In the genomic region with DNA sequence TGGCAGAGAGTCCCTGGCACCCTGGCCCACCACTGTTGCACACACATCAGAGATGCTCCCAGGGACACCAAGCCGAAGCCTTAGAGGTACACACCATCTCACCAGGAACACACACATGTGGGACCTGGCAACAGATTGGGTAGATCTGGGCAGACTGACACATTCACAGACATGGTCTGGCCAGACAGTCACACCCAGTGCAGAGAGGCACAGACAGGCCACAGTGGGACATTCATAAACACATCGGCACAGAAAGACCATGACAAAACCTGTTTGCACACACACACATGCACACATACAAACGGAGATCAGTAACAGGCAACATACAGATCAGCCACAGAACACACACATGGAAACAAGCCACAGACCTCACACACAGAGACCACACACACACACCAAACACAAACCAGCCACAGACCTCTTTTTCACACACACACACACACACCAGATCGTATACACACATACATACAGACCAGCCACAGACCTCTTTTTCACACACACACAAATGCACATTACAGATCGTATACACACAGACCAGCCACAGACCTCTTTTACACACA, we compare ENCODE assay signal across 7 cellular contexts. TPM values are rescaled to one million over a fixed set of nuclear protein-coding genes. Genes with fewer than 3 reads are reported as not detected.
A peak's percentile ranks its signal among the peaks of the same experiment; 100 is the strongest.
DNase-seq lines count a peak whose midpoint lies in the region; ATAC-seq and TF ChIP-seq lines count a peak whose summit lies in the region.

No MANE protein-coding gene starts in this region.

- H3K4me3 ChIP-seq in HCT116 (replicated peaks in 1 of 2; ENCODE audit: low read depth in 1 of 2, low read length in 2 of 2) = no peak overlapping the region
- no peak overlapping the region for H3K4me3 ChIP-seq in fibroblast of the aortic adventitia (ENCODE audit: low read depth, low read length)

- no peak for ATAC-seq in HCT116
- peak; percentile 5 for ATAC-seq in stimulated activated effector memory CD8-positive, alpha-beta T cell treated with anti-CD3 and anti-CD28 coated beads, Interleukin-12 subunit alpha, Interleukin-12 subunit beta, amount 100 ng/mL, for 72 hours

- H3K27ac ChIP-seq in HCT116 (ENCODE audit: low read depth, low read length) = peak overlapping the region; percentile 89

- POLR2A ChIA-PET in HCT116 (lab: Charles Lee) = no interaction called here

- H3K36me3 ChIP-seq in HCT116 (ENCODE audit: control insufficient read depth in 1 of 2, insufficient read depth in 2 of 2, low read length in 2 of 2) = no peaks in the 10 kb centered on the region

- H4K20me1 ChIP-seq in HCT116 (ENCODE audit: insufficient read depth) = no peaks in the 10 kb centered on the region

- H3K27ac Mint-ChIP-seq in stimulated activated effector memory CD8-positive, alpha-beta T cell treated with anti-CD3 and anti-CD28 coated beads, Interleukin-12 subunit alpha, Interleukin-12 subunit beta, amount 100 ng/mL, for 72 hours = no peak overlapping the region

- CTCF ChIA-PET in HCT116 (lab: Charles Lee) = interaction anchor here (0.6 kb wide), 1 partner anchor 9 kb away, joined by 4 read pairs; no protein-coding TSS in a partner anchor

- H3K4me3 Mint-ChIP-seq in stimulated activated effector memory CD8-positive, alpha-beta T cell treated with anti-CD3 and anti-CD28 coated beads, Interleukin-12 subunit alpha, Interleukin-12 subunit beta, amount 100 ng/mL, for 72 hours = no peak overlapping the region

- no peak overlapping the region for H2AFZ ChIP-seq in HCT116 (ENCODE audit: low read depth, low read length, poor library complexity, severe bottlenecking)

- peaks cover 24% of the 10 kb centered on the region for H3K4me1 Mint-ChIP-seq in stimulated activated effector memory CD8-positive, alpha-beta T cell treated with anti-CD3 and anti-CD28 coated beads, Interleukin-12 subunit alpha, Interleukin-12 subunit beta, amount 100 ng/mL, for 72 hours

- RAD21 ChIA-PET in HCT116 (lab: Charles Lee; ENCODE audit: low non-redundant PET in 1 of 2, low total read pairs in 2 of 2, uncharacterized antibody in 2 of 2, unreplicated experiment in 2 of 2) = no interaction called here

- no peaks in the 10 kb centered on the region for H3K9me2 ChIP-seq in HCT116 (ENCODE audit: insufficient read depth)

- DNase-seq in HCT116 (ENCODE audit: low read depth, low spot score) = no peak
- DNase-seq in SW480 (ENCODE audit: low spot score) = peak; percentile 21
- peak; percentile 37 for DNase-seq in fibroblast of the aortic adventitia (ENCODE audit: low read depth)
- peak in 1 of 2 donors; percentile 71 for DNase-seq in stimulated activated effector memory CD8-positive, alpha-beta T cell treated with anti-CD3 and anti-CD28 coated beads, Interleukin-12 subunit alpha, Interleukin-12 subunit beta, amount 100 ng/mL, for 72 hours (ENCODE audit: low spot score in 2 of 2)
- no peak for DNase-seq in putamen (ENCODE audit: low spot score)
- DNase-seq in NCI-H748 treated with DMSO at 0.1 percent for 48 hours (lab: John Stamatoyannopoulos, UW) = no peak
- DNase-seq in cerebellar cortex (ENCODE audit: low spot score) = no peak

- H3K9me3 Mint-ChIP-seq in stimulated activated effector memory CD8-positive, alpha-beta T cell treated with anti-CD3 and anti-CD28 coated beads, Interleukin-12 subunit alpha, Interleukin-12 subunit beta, amount 100 ng/mL, for 72 hours = no peaks in the 10 kb centered on the region

- H3K4me2 ChIP-seq in HCT116 (ENCODE audit: low read length) = peak overlapping the region; percentile 61

- BruUV-seq in HCT116 (replicated peaks; lab: Mats Ljungman, UMichigan) = no TSS peak

- peak overlapping the region; percentile 14 for H3K9ac ChIP-seq in HCT116 (ENCODE audit: low read length)

- no peaks in the 10 kb centered on the region for H3K79me2 ChIP-seq in HCT116 (ENCODE audit: insufficient read depth, low read length)

- no peaks in the 10 kb centered on the region for H3K27me3 ChIP-seq in HCT116 (ENCODE audit: insufficient read depth, low read length)

- no peaks in the 10 kb centered on the region for H3K9me3 ChIP-seq in HCT116 (ENCODE audit: control insufficient read depth in 1 of 2, insufficient read depth in 1 of 2, low read depth in 1 of 2, low read length in 2 of 2)

- peaks cover 26% of the 10 kb centered on the region for H3K36me3 Mint-ChIP-seq in stimulated activated effector memory CD8-positive, alpha-beta T cell treated with anti-CD3 and anti-CD28 coated beads, Interleukin-12 subunit alpha, Interleukin-12 subunit beta, amount 100 ng/mL, for 72 hours

- intact Hi-C loops in HCT116 (cut with micrococcal nuclease) = no loop called here

- TF ChIP-seq POLR2A in HCT116 (IDR thresholded peaks at IDR 0.05; ENCODE audit: borderline replicate concordance, extremely low read depth, insufficient read depth, insufficient read length) = no peak

- TF ChIP-seq RAD21 in HCT116 (IDR thresholded peaks at IDR 0.05; ENCODE audit: low read depth) = no peak

- H3K4me1 ChIP-seq in HCT116 (ENCODE audit: control insufficient read depth in 1 of 2, insufficient read depth in 2 of 2, low read length in 2 of 2) = peaks cover 74 to 85% of the 10 kb centered on the region in 2 experiments

- TF ChIP-seq CTCF in HCT116 (IDR thresholded peaks at IDR 0.05 in 2 of 3, conservative IDR thresholded peaks at IDR 0.05 in 1 of 3; ENCODE audit: borderline replicate concordance in 1 of 3, insufficient read depth in 1 of 3, low read depth in 2 of 3, low read length in 2 of 3) (no peak), fibroblast of the aortic adventitia (IDR thresholded peaks at IDR 0.05; ENCODE audit: insufficient read depth, low read length) (no peak)

TF ChIP-seq in HCT116, 20 proteins besides CTCF, POLR2A, EP300 and RAD21:
- TF ChIP-seq, protein P1, sequence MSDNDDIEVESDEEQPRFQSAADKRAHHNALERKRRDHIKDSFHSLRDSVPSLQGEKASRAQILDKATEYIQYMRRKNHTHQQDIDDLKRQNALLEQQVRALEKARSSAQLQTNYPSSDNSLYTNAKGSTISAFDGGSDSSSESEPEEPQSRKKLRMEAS (IDR thresholded peaks at IDR 0.05) = no peak
- no peak for TF ChIP-seq JUND (IDR thresholded peaks at IDR 0.05)
- TF ChIP-seq, protein P2, sequence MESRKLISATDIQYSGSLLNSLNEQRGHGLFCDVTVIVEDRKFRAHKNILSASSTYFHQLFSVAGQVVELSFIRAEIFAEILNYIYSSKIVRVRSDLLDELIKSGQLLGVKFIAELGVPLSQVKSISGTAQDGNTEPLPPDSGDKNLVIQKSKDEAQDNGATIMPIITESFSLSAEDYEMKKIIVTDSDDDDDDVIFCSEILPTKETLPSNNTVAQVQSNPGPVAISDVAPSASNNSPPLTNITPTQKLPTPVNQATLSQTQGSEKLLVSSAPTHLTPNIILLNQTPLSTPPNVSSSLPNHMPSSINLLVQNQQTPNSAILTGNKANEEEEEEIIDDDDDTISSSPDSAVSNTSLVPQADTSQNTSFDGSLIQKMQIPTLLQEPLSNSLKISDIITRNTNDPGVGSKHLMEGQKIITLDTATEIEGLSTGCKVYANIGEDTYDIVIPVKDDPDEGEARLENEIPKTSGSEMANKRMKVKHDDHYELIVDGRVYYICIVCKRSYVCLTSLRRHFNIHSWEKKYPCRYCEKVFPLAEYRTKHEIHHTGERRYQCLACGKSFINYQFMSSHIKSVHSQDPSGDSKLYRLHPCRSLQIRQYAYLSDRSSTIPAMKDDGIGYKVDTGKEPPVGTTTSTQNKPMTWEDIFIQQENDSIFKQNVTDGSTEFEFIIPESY (IDR thresholded peaks at IDR 0.05; ENCODE audit: extremely low read depth, insufficient replicate concordance, low read length) = no peak

RNA-seq across cellular contexts. Expression of a gene that starts 6.3 kb away (rescaled TPM):
- total RNA-seq in HCT116 (2021; ENCODE audit: unreplicated experiment) (194 TPM), fibroblast of the aortic adventitia (ENCODE audit: low replicate concordance) (87.9 and 263 TPM in 2 replicates)
- 215 and 264 TPM in 2 replicates for polyA plus RNA-seq in HCT116 (2012)

RNA-seq across cellular contexts. Expression of a gene that starts 9.6 kb away (rescaled TPM):
- total RNA-seq in HCT116 (2021; ENCODE audit: unreplicated experiment) (96.3 TPM), fibroblast of the aortic adventitia (ENCODE audit: low replicate concordance) (15.5 and 31.2 TPM in 2 replicates)
- polyA plus RNA-seq in HCT116 (2012) = 89.0 and 96.2 TPM in 2 replicates

RNA-seq across cellular contexts. Expression of a gene that starts 16.6 kb away (rescaled TPM):
- total RNA-seq in HCT116 (2021; ENCODE audit: unreplicated experiment) = 387 TPM
- 529 and 594 TPM in 2 replicates for polyA plus RNA-seq in HCT116 (2012)
- total RNA-seq in fibroblast of the aortic adventitia (ENCODE audit: low replicate concordance) = 66.7 and 163 TPM in 2 replicates

RNA-seq across cellular contexts. Expression of a gene that starts 16.9 kb away (rescaled TPM):
- 33.3 TPM for total RNA-seq in HCT116 (2021; ENCODE audit: unreplicated experiment)
- polyA plus RNA-seq in HCT116 (2012) = 22.1 and 29.4 TPM in 2 replicates
- total RNA-seq in fibroblast of the aortic adventitia (ENCODE audit: low replicate concordance) = not detected in 2 replicates

RNA-seq across cellular contexts. Expression of a gene that starts 21.4 kb away (rescaled TPM):
- total RNA-seq in HCT116 (2021; ENCODE audit: unreplicated experiment) (54.5 TPM), fibroblast of the aortic adventitia (ENCODE audit: low replicate concordance) (12.8 and 37.4 TPM in 2 replicates)
- 71.2 and 79.4 TPM in 2 replicates for polyA plus RNA-seq in HCT116 (2012)

Comparison
In these comparisons a context has a peak if more than half of its experiments do, and no peak if none do; other contexts are left out.
1. DNase-seq: peak in SW480 (single experiment) and fibroblast of the aortic adventitia (single experiment); none in HCT116 (single experiment), putamen (single experiment), NCI-H748 treated with DMSO at 0.1 percent for 48 hours (single experiment) and cerebellar cortex (single experiment).